19 cellular contexts compared by ENCODE assay signal in the genomic region with DNA sequence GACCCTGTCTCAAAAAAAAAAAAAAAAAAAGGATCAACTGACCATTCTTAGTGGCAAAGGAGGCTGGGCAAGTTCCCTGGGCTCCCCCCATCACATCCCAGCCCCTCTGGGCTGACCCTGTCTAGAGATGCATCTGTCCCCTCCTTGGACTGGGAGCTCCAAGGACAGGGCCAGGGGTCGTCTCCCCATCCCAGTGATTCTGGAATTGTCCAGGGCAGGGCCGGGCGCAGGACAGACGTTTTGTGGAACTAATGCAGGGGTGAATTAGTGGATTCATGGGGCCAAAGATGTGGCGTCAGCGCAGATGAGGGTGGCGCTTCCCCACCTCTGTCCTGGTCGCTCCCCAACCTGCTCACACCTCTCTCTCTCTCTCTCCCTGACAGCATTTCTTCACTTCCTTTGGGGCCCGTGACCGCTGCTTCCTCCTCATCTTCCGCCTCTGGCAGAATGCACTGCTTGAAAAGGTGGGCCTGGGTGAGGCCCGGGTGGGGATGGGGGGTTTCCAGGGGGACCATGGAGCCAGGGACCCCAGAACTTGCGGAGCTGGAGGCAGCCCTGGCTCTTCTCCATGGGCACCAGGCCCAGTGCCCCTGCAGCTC. TPM values are rescaled to one million over a fixed set of nuclear protein-coding genes. Genes with fewer than 3 reads are reported as not detected.
DNase-seq lines count a peak whose midpoint lies in the region; ATAC-seq and TF ChIP-seq lines count a peak whose summit lies in the region.
"Had no signal": no experiment of that assay in that cellular context is flagged by ENCODE, and none has a peak within 500 bp of the region (broad histone marks: within the 10 kb centered on the region; RNA-seq: fewer than 3 reads in every experiment).

No MANE protein-coding gene starts in this region.

- no peaks in the 10 kb centered on the region for H3K9me3 Mint-ChIP-seq in central memory CD8-positive, alpha-beta T cell
- no peaks in the 10 kb centered on the region for H3K9me3 Mint-ChIP-seq in stimulated activated naive B cell treated with anti-CD40 and anti-IgM and Interleukin-4, amounts not matched to agents 10 μg/mL and 1 μg/mL and 100 μg/mL, for 72 hours
- H3K9me3 Mint-ChIP-seq: naive B cell had no signal

- 78 to 81% (median 81%) methylated on average over 13 of the region's 13 CpGs for WGBS in heart left ventricle, 4 donors

- TF ChIP-seq POLR2A in heart left ventricle (IDR thresholded peaks at IDR 0.05) = no peak

- no peaks in the 10 kb centered on the region for H3K27me3 ChIP-seq in heart left ventricle

- intact Hi-C loops in Right ventricle myocardium inferior (cut with DNase I) (no loop called here), heart left ventricle (cut with DNase I) (loop anchor here in 2 of 10 donors (5.0 to 10.0 kb wide), 2 partner anchors 174 to 176 kb away; no protein-coding TSS in a partner anchor)

- peak overlapping the region in 3 of 12 donors; percentile 8 to 69 (median 34) for H3K27ac ChIP-seq in heart left ventricle

- DNase-seq in Right ventricle myocardium inferior (ENCODE audit: missing footprints) (peak; percentile 72), heart left ventricle (no peak), SKM-1 (lab: John Stamatoyannopoulos, UW; ENCODE audit: unreplicated experiment) (peak; percentile 7), NCI-H2029 (lab: John Stamatoyannopoulos, UW) (no peak)
- peak in 1 of 2 donors; percentile 45 for DNase-seq in central memory CD8-positive, alpha-beta T cell (ENCODE audit: low spot score in 2 of 2)
- no peak for DNase-seq in stimulated activated naive B cell treated with anti-CD40 and anti-IgM and Interleukin-4, amounts not matched to agents 10 μg/mL and 1 μg/mL and 100 μg/mL, for 72 hours
- DNase-seq: amygdala, GF-D8, GOT3, naive B cell, NCI-H1417, NCI-H2171 treated with DMSO at 0.1 percent for 48 hours, substantia nigra, SW 1271 had no signal

- H3K9me3 ChIP-seq in heart left ventricle = no peaks in the 10 kb centered on the region

- H3K27me3 Mint-ChIP-seq in central memory CD8-positive, alpha-beta T cell = no peaks in the 10 kb centered on the region
- no peaks in the 10 kb centered on the region for H3K27me3 Mint-ChIP-seq in stimulated activated naive B cell treated with anti-CD40 and anti-IgM and Interleukin-4, amounts not matched to agents 10 μg/mL and 1 μg/mL and 100 μg/mL, for 72 hours
- H3K27me3 Mint-ChIP-seq: naive B cell had no signal

- peaks cover 0 to 70% (median 55%) of the 10 kb centered on the region in 9 donors for H3K36me3 ChIP-seq in heart left ventricle

- H3K36me3 Mint-ChIP-seq in central memory CD8-positive, alpha-beta T cell (ENCODE audit: insufficient read depth) = peaks cover 45% of the 10 kb centered on the region
- peaks cover 52 to 67% of the 10 kb centered on the region in 2 donors for H3K36me3 Mint-ChIP-seq in stimulated activated naive B cell treated with anti-CD40 and anti-IgM and Interleukin-4, amounts not matched to agents 10 μg/mL and 1 μg/mL and 100 μg/mL, for 72 hours

- H3K4me1 Mint-ChIP-seq in central memory CD8-positive, alpha-beta T cell = peaks cover 63% of the 10 kb centered on the region
- H3K4me1 Mint-ChIP-seq in stimulated activated naive B cell treated with anti-CD40 and anti-IgM and Interleukin-4, amounts not matched to agents 10 μg/mL and 1 μg/mL and 100 μg/mL, for 72 hours = peaks cover 36 to 54% of the 10 kb centered on the region in 2 donors

- H3K4me3 ChIP-seq in heart left ventricle = no peak overlapping the region

- ATAC-seq in Right ventricle myocardium inferior (no peak), heart left ventricle (no peak), HG03139 (IDR thresholded peaks at IDR 0.05; ENCODE audit: unreplicated experiment) (no peak), GM21423 (IDR thresholded peaks at IDR 0.05; ENCODE audit: unreplicated experiment) (no peak)
- ATAC-seq in central memory CD8-positive, alpha-beta T cell (replicated peaks; ENCODE audit: extremely low read depth, poor library complexity, severe bottlenecking) = peak; percentile 29
- ATAC-seq in stimulated activated naive B cell treated with anti-CD40 and anti-IgM and Interleukin-4, amounts not matched to agents 10 μg/mL and 1 μg/mL and 100 μg/mL, for 72 hours (replicated peaks) = no peak
- ATAC-seq: Panc1 had no signal

- H3K4me3 Mint-ChIP-seq in central memory CD8-positive, alpha-beta T cell = peak overlapping the region; percentile 78
- peak overlapping the region in 1 of 2 donors; percentile 14 for H3K4me3 Mint-ChIP-seq in stimulated activated naive B cell treated with anti-CD40 and anti-IgM and Interleukin-4, amounts not matched to agents 10 μg/mL and 1 μg/mL and 100 μg/mL, for 72 hours
- H3K4me3 Mint-ChIP-seq: naive B cell had no signal

- TF ChIP-seq CTCF in heart left ventricle (IDR thresholded peaks at IDR 0.05) = no peak

- peaks cover 0 to 62% (median 23%) of the 10 kb centered on the region in 12 donors for H3K4me1 ChIP-seq in heart left ventricle

- peak overlapping the region; percentile 98 for H3K27ac Mint-ChIP-seq in central memory CD8-positive, alpha-beta T cell (ENCODE audit: low read depth)
- peak overlapping the region; percentile 9 for H3K27ac Mint-ChIP-seq in stimulated activated naive B cell treated with anti-CD40 and anti-IgM and Interleukin-4, amounts not matched to agents 10 μg/mL and 1 μg/mL and 100 μg/mL, for 72 hours

RNA-seq across cellular contexts. Expression of a gene that starts 11.1 kb away (rescaled TPM):
- total RNA-seq in Right ventricle myocardium inferior (25.8 TPM), heart left ventricle (10 to 100 TPM; 21.8 to 64.5 (median 29.0) TPM)
- polyA plus RNA-seq in heart left ventricle = 10 to 100 TPM; 31.3 to 36.3 TPM

RNA-seq across cellular contexts. Expression of a gene that starts 19.1 kb away (rescaled TPM):
- total RNA-seq in Right ventricle myocardium inferior = 44.3 TPM
- 10 to 100 TPM; 22.1 to 68.3 (median 32.4) TPM for total RNA-seq in heart left ventricle
- 10 to 100 TPM; 19.7 to 64.4 TPM for polyA plus RNA-seq in heart left ventricle

RNA-seq across cellular contexts. Expression of a gene that starts 30.3 kb away (rescaled TPM):
- total RNA-seq in Right ventricle myocardium inferior = 5.5 TPM
- 10 to 100 TPM in 1 of 9 donors, 1 to 10 TPM in 8; 1.1 to 13.4 (median 3.3) TPM for total RNA-seq in heart left ventricle
- 1 to 10 TPM in 1 of 2 donors, under 1 TPM in 1; 0.80 to 1.4 TPM for polyA plus RNA-seq in heart left ventricle
- total RNA-seq: frontal cortex, pulmonary artery endothelial cell had no signal

RNA-seq across cellular contexts. Expression of a gene that starts 47.2 kb away (rescaled TPM):
- total RNA-seq in Right ventricle myocardium inferior (3.0 TPM), heart left ventricle (1 to 10 TPM; 2.7 to 8.2 (median 4.2) TPM)
- 1 to 10 TPM; 1.3 to 2.2 TPM for polyA plus RNA-seq in heart left ventricle

Comparison
In these comparisons a context has a peak if more than half of its experiments do, and no peak if none do; other contexts are left out.
1. DNase-seq: peak in Right ventricle myocardium inferior (single experiment) and SKM-1 (single experiment); none in heart left ventricle (0 of 5), stimulated activated naive B cell treated with anti-CD40 and anti-IgM and Interleukin-4, amounts not matched to agents 10 μg/mL and 1 μg/mL and 100 μg/mL, for 72 hours (single experiment) and NCI-H2029 (single experiment).